In the genomic region with DNA sequence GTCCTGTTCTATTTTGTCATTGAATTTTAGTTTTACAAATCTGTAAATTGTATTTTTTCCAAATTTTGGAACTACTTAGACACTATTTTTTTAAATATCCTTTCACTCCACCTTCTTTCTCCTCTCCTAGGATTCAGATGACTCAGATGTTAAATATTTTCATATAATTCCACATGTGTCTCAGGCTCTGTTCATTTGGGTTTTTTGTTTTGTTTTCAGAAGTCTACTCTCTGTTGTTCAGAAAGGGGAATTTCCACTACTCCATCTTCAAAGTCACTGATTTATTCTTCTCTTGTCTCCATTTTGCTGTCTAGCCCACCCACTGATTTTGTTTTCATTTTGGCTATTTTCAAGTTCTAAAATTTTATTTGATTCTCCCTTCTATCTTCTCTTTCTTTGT, we compare ENCODE assay signal across 19 cellular contexts.
A peak's percentile ranks its signal among the peaks of the same experiment; 100 is the strongest.
DNase-seq lines count a peak whose midpoint lies in the region; ATAC-seq and TF ChIP-seq lines count a peak whose summit lies in the region.
"Had no signal": no experiment of that assay in that cellular context is flagged by ENCODE, and none has a peak within 500 bp of the region (broad histone marks: within the 10 kb centered on the region; RNA-seq: fewer than 3 reads in every experiment).

No MANE protein-coding gene starts in this region.

- H3K27ac Mint-ChIP-seq in nephron progenitor cell = peak overlapping the region; percentile 52
- H3K27ac Mint-ChIP-seq in activated naive CD4-positive, alpha-beta T cell treated with anti-CD3 and anti-CD28 coated beads, Interleukin-2, amount 10 ng/mL, durations not matched to agents 7 days and 5 days = no peak overlapping the region
- H3K27ac Mint-ChIP-seq: activated naive CD8-positive, alpha-beta T cell treated with anti-CD3 and anti-CD28 coated beads for 36 hours; B cell; dendritic cell treated with granulocyte-macrophage colony-stimulating factor and Interleukin-4, amounts not matched to agents 40 ng/mL and 50 ng/mL, for 4 days; T-helper 17 cell had no signal

- DNase-seq in AG09309 (ENCODE audit: low read depth) (peak; percentile 17), PC-3 (peak; percentile 49), dermis blood vessel endothelial cell (peak; percentile 3), nephron progenitor cell (no peak), mesenteric fat pad (ENCODE audit: low spot score) (no peak), GM20000 (ENCODE audit: low spot score) (no peak)
- no peak for DNase-seq in activated naive CD4-positive, alpha-beta T cell treated with anti-CD3 and anti-CD28 coated beads, Interleukin-2, amount 10 ng/mL, durations not matched to agents 7 days and 5 days
- DNase-seq: activated CD4-positive, alpha-beta T cell treated with anti-CD3 and anti-CD28 coated beads for 1 hour; activated naive CD8-positive, alpha-beta T cell treated with anti-CD3 and anti-CD28 coated beads for 36 hours; activated T-cell treated with anti-CD3 and anti-CD28 coated beads for 4 hours; KG1; NCI-H1436 treated with DMSO at 0.1 percent for 48 hours; NCI-H524 treated with DMSO at 0.1 percent for 48 hours; stimulated activated CD4-positive, alpha-beta T cell treated with anti-CD3 and anti-CD28 coated beads, Interleukin-15, amount 100 ng/mL, for 24 hours; T-helper 17 cell had no signal

- no peak overlapping the region for H3K4me3 Mint-ChIP-seq in nephron progenitor cell
- H3K4me3 Mint-ChIP-seq in activated naive CD4-positive, alpha-beta T cell treated with anti-CD3 and anti-CD28 coated beads, Interleukin-2, amount 10 ng/mL, durations not matched to agents 7 days and 5 days = no peak overlapping the region
- H3K4me3 Mint-ChIP-seq: activated naive CD8-positive, alpha-beta T cell treated with anti-CD3 and anti-CD28 coated beads for 36 hours; B cell; dendritic cell treated with granulocyte-macrophage colony-stimulating factor and Interleukin-4, amounts not matched to agents 40 ng/mL and 50 ng/mL, for 4 days; T-helper 17 cell had no signal

- H3K27me3 Mint-ChIP-seq in nephron progenitor cell (ENCODE audit: low read depth, poor library complexity) = no peaks in the 10 kb centered on the region
- H3K27me3 Mint-ChIP-seq in activated naive CD4-positive, alpha-beta T cell treated with anti-CD3 and anti-CD28 coated beads, Interleukin-2, amount 10 ng/mL, durations not matched to agents 7 days and 5 days = no peaks in the 10 kb centered on the region
- H3K27me3 Mint-ChIP-seq: activated naive CD8-positive, alpha-beta T cell treated with anti-CD3 and anti-CD28 coated beads for 36 hours; B cell; dendritic cell treated with granulocyte-macrophage colony-stimulating factor and Interleukin-4, amounts not matched to agents 40 ng/mL and 50 ng/mL, for 4 days; T-helper 17 cell had no signal

- no peak overlapping the region for H3K27ac ChIP-seq in PC-3 (ENCODE audit: low read length)

- H3K79me2 ChIP-seq in PC-3 (ENCODE audit: low read length) = no peaks in the 10 kb centered on the region

- H3K9ac ChIP-seq in PC-3 (ENCODE audit: low read length) = no peak overlapping the region

- peak overlapping the region; percentile 44 for H3K4me2 ChIP-seq in PC-3 (ENCODE audit: low read length)

- no peaks in the 10 kb centered on the region for H3K9me3 ChIP-seq in PC-3 (ENCODE audit: low read length)

- TF ChIP-seq CTCF in AG09309 (IDR thresholded peaks at IDR 0.05; ENCODE audit: control insufficient read depth, insufficient read depth, low read depth, low read length, missing control alignments) (no peak), PC-3 (conservative IDR thresholded peaks at IDR 0.05; ENCODE audit: low read depth, low read length) (no peak), nephron progenitor cell (IDR thresholded peaks at IDR 0.05) (no peak), GM20000 (IDR thresholded peaks at IDR 0.05; ENCODE audit: extremely low read depth, missing control alignments) (no peak)

- H3K36me3 ChIP-seq in PC-3 (ENCODE audit: low read depth, low read length) = no peaks in the 10 kb centered on the region

- peaks cover 17% of the 10 kb centered on the region for H3K4me1 ChIP-seq in PC-3 (ENCODE audit: insufficient read depth, low read length)

- H3K4me3 ChIP-seq in AG09309 (ENCODE audit: control insufficient read depth, low read depth, low read length) (no peak overlapping the region), PC-3 (ENCODE audit: low read length) (no peak overlapping the region)

- H3K27me3 ChIP-seq in PC-3 (ENCODE audit: low read length) = no peaks in the 10 kb centered on the region

- no peaks in the 10 kb centered on the region for H3K9me2 ChIP-seq in PC-3 (replicated peaks; ENCODE audit: low read length)

- ATAC-seq in PC-3 = peak; percentile 71
- no peak for ATAC-seq in HG02763 (IDR thresholded peaks at IDR 0.05; ENCODE audit: unreplicated experiment)
- ATAC-seq: Panc1, T-helper 17 cell had no signal

- no peaks in the 10 kb centered on the region for H3F3A ChIP-seq in PC-3 (ENCODE audit: low read length, unreplicated experiment)

- H3K9me3 Mint-ChIP-seq in nephron progenitor cell = no peaks in the 10 kb centered on the region
- H3K9me3 Mint-ChIP-seq in activated naive CD4-positive, alpha-beta T cell treated with anti-CD3 and anti-CD28 coated beads, Interleukin-2, amount 10 ng/mL, durations not matched to agents 7 days and 5 days = peaks cover 5% of the 10 kb centered on the region

- BruUV-seq in PC-3 (replicated peaks; lab: Mats Ljungman, UMichigan) = no TSS peak

- no peaks in the 10 kb centered on the region for H4K20me1 ChIP-seq in PC-3 (ENCODE audit: low read length)

- no peaks in the 10 kb centered on the region for H3K36me3 Mint-ChIP-seq in nephron progenitor cell (ENCODE audit: low read depth)
- H3K36me3 Mint-ChIP-seq in activated naive CD4-positive, alpha-beta T cell treated with anti-CD3 and anti-CD28 coated beads, Interleukin-2, amount 10 ng/mL, durations not matched to agents 7 days and 5 days = no peaks in the 10 kb centered on the region
- H3K36me3 Mint-ChIP-seq: activated naive CD8-positive, alpha-beta T cell treated with anti-CD3 and anti-CD28 coated beads for 36 hours had no signal

- CTCF ChIA-PET in PC-3 (lab: Charles Lee) = no interaction called here
- CTCF ChIA-PET in activated naive CD4-positive, alpha-beta T cell treated with anti-CD3 and anti-CD28 coated beads, Interleukin-2, amount 10 ng/mL, durations not matched to agents 7 days and 5 days (lab: Charles Lee) = no interaction called here

- POLR2A ChIA-PET in PC-3 (lab: Charles Lee; ENCODE audit: unreplicated experiment) = no interaction called here

- no peaks in the 10 kb centered on the region for H3K4me1 Mint-ChIP-seq in nephron progenitor cell
- H3K4me1 Mint-ChIP-seq in activated naive CD4-positive, alpha-beta T cell treated with anti-CD3 and anti-CD28 coated beads, Interleukin-2, amount 10 ng/mL, durations not matched to agents 7 days and 5 days = no peaks in the 10 kb centered on the region
- H3K4me1 Mint-ChIP-seq: activated naive CD8-positive, alpha-beta T cell treated with anti-CD3 and anti-CD28 coated beads for 36 hours; B cell; T-helper 17 cell had no signal

- no peak overlapping the region for H2AFZ ChIP-seq in PC-3 (ENCODE audit: low read length)

- intact Hi-C loops in PC-3 (cut with micrococcal nuclease) = no loop called here

Comparison
In these comparisons a context has a peak if more than half of its experiments do, and no peak if none do; other contexts are left out.
1. DNase-seq: peak in AG09309 (single experiment), PC-3 (single experiment) and dermis blood vessel endothelial cell (single experiment); none in nephron progenitor cell (single experiment), activated naive CD4-positive, alpha-beta T cell treated with anti-CD3 and anti-CD28 coated beads, Interleukin-2, amount 10 ng/mL, durations not matched to agents 7 days and 5 days (single experiment), mesenteric fat pad (single experiment) and GM20000 (single experiment).